In the genomic region with DNA sequence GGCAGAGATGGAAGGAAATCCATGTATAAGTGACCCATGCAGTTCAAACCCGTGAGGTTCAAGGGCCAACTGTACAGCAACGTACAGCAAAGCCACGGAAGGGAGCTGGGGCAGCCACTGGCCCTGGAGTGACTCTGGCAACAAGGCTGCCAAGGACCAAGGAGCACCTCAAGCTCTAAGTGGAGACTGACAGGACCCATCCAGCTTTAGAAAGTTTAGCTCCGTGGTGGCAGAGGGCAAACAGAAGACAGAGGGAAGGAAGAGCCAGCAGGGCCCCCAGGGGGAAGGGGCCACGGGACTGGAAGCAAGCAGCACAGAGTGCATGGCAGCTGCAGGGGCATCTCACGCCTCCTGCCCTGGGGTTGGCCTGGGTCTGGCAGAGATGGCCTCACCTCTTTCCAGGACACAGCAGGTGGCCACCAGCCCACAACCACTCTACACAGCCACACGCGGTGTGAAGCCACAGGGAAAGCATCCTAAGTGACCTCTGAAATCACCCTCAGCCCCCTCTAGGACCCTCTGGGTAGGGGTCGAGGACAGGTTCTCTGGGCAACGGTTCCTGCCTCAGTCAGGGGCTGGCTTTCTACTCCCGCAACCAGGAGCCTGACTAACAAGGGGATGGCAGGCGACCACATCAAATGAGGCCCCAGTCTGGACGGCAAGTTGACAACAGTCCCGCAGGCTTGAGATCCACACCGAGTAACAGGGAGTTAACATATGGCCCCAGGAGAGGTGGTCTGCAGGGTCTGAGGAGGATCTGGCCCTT, we compare ENCODE assay signal across 19 cellular contexts. TPM values are rescaled to one million over a fixed set of nuclear protein-coding genes. Genes with fewer than 3 reads are reported as not detected.
DNase-seq lines count a peak whose midpoint lies in the region; ATAC-seq, FAIRE-seq and TF ChIP-seq lines count a peak whose summit lies in the region.
"Had no signal": no experiment of that assay in that cellular context is flagged by ENCODE, and none has a peak within 500 bp of the region (broad histone marks: within the 10 kb centered on the region; RNA-seq: fewer than 3 reads in every experiment).

No MANE protein-coding gene starts in this region.

- peak overlapping the region; percentile 92 for H3K4me2 ChIP-seq in HepG2 (ENCODE audit: low read depth, low read length)

- H3K27me3 Mint-ChIP-seq in chondrocyte (ENCODE audit: low read depth) (no peaks in the 10 kb centered on the region), neural crest cell (ENCODE audit: low read depth) (peaks cover 8% of the 10 kb centered on the region)

- FAIRE-seq in HepG2 (lab: Jason Lieb, UNC) = no peak
- FAIRE-seq: RCC 7860 had no signal

- H3K27ac ChIP-seq in HepG2 (ENCODE audit: extremely low read length, insufficient read depth, low read length) (peak overlapping the region; percentile 48), right lobe of liver (no peak overlapping the region)
- H3K27ac ChIP-seq: transverse colon had no signal

- H3K4me3 Mint-ChIP-seq in chondrocyte (ENCODE audit: unreplicated experiment) (peak overlapping the region; percentile 53), neural crest cell (peak overlapping the region; percentile 79)
- H3K4me3 Mint-ChIP-seq: activated naive CD8-positive, alpha-beta T cell treated with anti-CD3 and anti-CD28 coated beads, Interleukin-2, amount 50 U/mL, for 24 hours had no signal

- no peak for TF ChIP-seq RAD21 in HepG2 (CRISPR knock-in tag; IDR thresholded peaks at IDR 0.05)

- H3K9me3 ChIP-seq in HepG2 (ENCODE audit: low read length) = no peaks in the 10 kb centered on the region
- H3K9me3 ChIP-seq in right lobe of liver = no peaks in the 10 kb centered on the region
- H3K9me3 ChIP-seq: transverse colon had no signal

- ATAC-seq in HepG2 (no peak), right lobe of liver (no peak)
- ATAC-seq: activated naive CD8-positive, alpha-beta T cell treated with anti-CD3 and anti-CD28 coated beads, Interleukin-2, amount 50 U/mL, for 24 hours had no signal

- no peak for DNase-seq in HepG2 (ENCODE audit: low spot score)
- DNase-seq in right lobe of liver = no peak
- DNase-seq in chondrocyte (ENCODE audit: low spot score) = peak; percentile 82
- DNase-seq in neural crest cell (ENCODE audit: low read depth, low spot score) = no peak
- no peak for DNase-seq in NCI-H2081 (lab: John Stamatoyannopoulos, UW)
- DNase-seq in COLO829 (ENCODE audit: low spot score) = no peak
- DNase-seq in GM10248 (ENCODE audit: extremely low spot score) = no peak
- DNase-seq in mucosa of gallbladder (ENCODE audit: low spot score) = no peak
- DNase-seq: activated CD4-positive, CD25-positive, alpha-beta regulatory T cell; activated CD8-positive, alpha-beta memory T cell treated with anti-CD3 and anti-CD28 coated beads, Interleukin-2, amount 50 U/mL, for 4 hours; activated naive CD8-positive, alpha-beta T cell treated with anti-CD3 and anti-CD28 coated beads, Interleukin-2, amount 50 U/mL, for 24 hours; central memory CD4-positive, alpha-beta T cell; islet precursor cell; NCI-H1930; NCI-H774; retina; stimulated activated CD4-positive, alpha-beta T cell treated with anti-CD3 and anti-CD28 coated beads, Interleukin-4, amount 100 ng/mL, for 24 hours; transverse colon had no signal

- peaks cover 13% of the 10 kb centered on the region for H3K36me3 Mint-ChIP-seq in chondrocyte (ENCODE audit: low read depth)
- H3K36me3 Mint-ChIP-seq in neural crest cell (ENCODE audit: low read depth) = peaks cover 36% of the 10 kb centered on the region

- H3K4me3 ChIP-seq in HepG2 (replicated peaks in 1 of 3; ENCODE audit: insufficient read depth in 1 of 3, low read depth in 2 of 3, low read length in 3 of 3) (peak overlapping the region in 1 of 3 experiments; percentile 72; a peak in 2 of 6 replicates), right lobe of liver (no peak overlapping the region)
- H3K4me3 ChIP-seq: transverse colon had no signal

- TF ChIP-seq EP300 in HepG2 (IDR thresholded peaks at IDR 0.05; ENCODE audit: low read depth in 2 of 2, low read length in 2 of 2) = no peak
- no peak for TF ChIP-seq EP300 in HepG2 (CRISPR knock-in tag; IDR thresholded peaks at IDR 0.05; ENCODE audit: borderline replicate concordance)

- peaks cover 48% of the 10 kb centered on the region for H4K20me1 ChIP-seq in HepG2 (ENCODE audit: insufficient read depth, low read length)

- H3K27me3 ChIP-seq in HepG2 (ENCODE audit: control insufficient read depth in 1 of 2, insufficient read depth in 2 of 2, low read length in 2 of 2) (no peaks in the 10 kb centered on the region; a peak in 1 of 5 replicates), right lobe of liver (no peaks in the 10 kb centered on the region)
- H3K27me3 ChIP-seq: transverse colon had no signal

- H3K4me1 ChIP-seq in HepG2 (ENCODE audit: insufficient read depth, low read length) (peaks cover 68% of the 10 kb centered on the region), right lobe of liver (peaks cover 0 to 16% (median 0%) of the 10 kb centered on the region in 4 donors)

- TF ChIP-seq CTCF in HepG2 (CRISPR knock-in tag; IDR thresholded peaks at IDR 0.05) = no peak
- TF ChIP-seq CTCF in right lobe of liver (IDR thresholded peaks at IDR 0.05) = no peak
- no peak for TF ChIP-seq CTCF in chondrocyte (IDR thresholded peaks at IDR 0.05)
- TF ChIP-seq CTCF in neural crest cell (conservative IDR thresholded peaks at IDR 0.05) = no peak
- no peak for TF ChIP-seq CTCF in GM10248 (IDR thresholded peaks at IDR 0.05; ENCODE audit: control extremely low read depth, extremely low read depth, low read depth, missing control alignments)

- H3K9me3 Mint-ChIP-seq in chondrocyte (ENCODE audit: low read depth) (no peaks in the 10 kb centered on the region), neural crest cell (peaks cover 3% of the 10 kb centered on the region)

- POLR2A ChIA-PET in HepG2 (lab: Yijun Ruan, JAX) = no interaction called here
- POLR2A ChIA-PET in GM10248 (lab: Yijun Ruan, JAX) = no interaction called here

- intact Hi-C loops in HepG2 (cut with micrococcal nuclease; ENCODE audit: unreplicated experiment) (no loop called here), right lobe of liver (cut with DNase I) (no loop called here)

- H3K9ac ChIP-seq in HepG2 (ENCODE audit: insufficient read depth, low read depth, low read length) = peak overlapping the region; percentile 33; the same call in 1 of the 2 replicates

- CTCF ChIA-PET in HepG2 (lab: Yijun Ruan, JAX; ENCODE audit: low intra/inter-chr PET ratio, low total read pairs) (no interaction called here), GM10248 (lab: Yijun Ruan, JAX) (no interaction called here)

- H3K79me2 ChIP-seq in HepG2 (ENCODE audit: insufficient read depth, low read length) = peaks cover 75% of the 10 kb centered on the region

- H3K27ac Mint-ChIP-seq in chondrocyte (ENCODE audit: unreplicated experiment) (peak overlapping the region; percentile 77), neural crest cell (ENCODE audit: unreplicated experiment) (peak overlapping the region; percentile 62)
- H3K27ac Mint-ChIP-seq: activated naive CD8-positive, alpha-beta T cell treated with anti-CD3 and anti-CD28 coated beads, Interleukin-2, amount 50 U/mL, for 24 hours had no signal

- in situ Hi-C loops in HepG2 (cut with HindIII; ENCODE audit: extremely low pct_ligation_motif_present, low pct_unique_long_range_greater_than_20kb) = no loop called here

- peaks cover 62% of the 10 kb centered on the region for H3K4me1 Mint-ChIP-seq in chondrocyte (ENCODE audit: low read depth)
- H3K4me1 Mint-ChIP-seq in neural crest cell = peaks cover 53% of the 10 kb centered on the region

- TF ChIP-seq POLR2A in HepG2 (IDR thresholded peaks at IDR 0.05; ENCODE audit: insufficient read depth in 1 of 2, low read depth in 2 of 2, low read length in 2 of 2) = no peak
- TF ChIP-seq POLR2A in right lobe of liver (IDR thresholded peaks at IDR 0.05) = no peak

- no TSS peak for BruUV-seq in HepG2 (replicated peaks; lab: Mats Ljungman, UMichigan)

- no peak overlapping the region for H2AFZ ChIP-seq in HepG2 (ENCODE audit: low read length)

- 81% methylated on average over 10 of the region's 15 CpGs for WGBS in HepG2 (ENCODE audit: low lambda C conversion rate)
- WGBS in right lobe of liver (ENCODE audit: insufficient coverage, low coverage, low lambda C conversion rate, missing lambda C conversion rate) = 74% methylated on average over 6 of the region's 15 CpGs

- H3K36me3 ChIP-seq in HepG2 (replicated peaks in 1 of 2; ENCODE audit: control insufficient read depth in 1 of 2, insufficient read depth in 2 of 2, low read length in 2 of 2) (peaks cover 1 to 8% of the 10 kb centered on the region in 2 experiments; a peak in 2 of 5 replicates), right lobe of liver (no peaks in the 10 kb centered on the region)
- H3K36me3 ChIP-seq: transverse colon had no signal

RNA-seq across cellular contexts. Expression of gene MIER2, which starts 3.8 kb away (rescaled TPM):
- total RNA-seq in HepG2 (2016; rRNA removed; fragmentation: Illumina TruSeq; extraction: Trizol) = 7.9 and 9.6 TPM in 2 replicates
- 11.9 and 12.6 TPM in 2 replicates for total RNA-seq in HepG2 (2016; cell fraction: cytosol; rRNA removed; fragmentation: Illumina TruSeq; extraction: Trizol; ENCODE audit: low read depth)
- 10.4 and 13.2 TPM in 2 replicates for total RNA-seq in HepG2 (2016; cell fraction: insoluble cytoplasmic fraction; rRNA removed; fragmentation: Illumina TruSeq; extraction: Trizol)
- 8.0 and 11.3 TPM in 2 replicates for total RNA-seq in HepG2 (2016; cell fraction: membrane; rRNA removed; fragmentation: Illumina TruSeq; extraction: Trizol)
- 8.0 and 17.5 TPM in 2 replicates for total RNA-seq in HepG2 (2016; cell fraction: nucleus; rRNA removed; fragmentation: Illumina TruSeq; extraction: Trizol)
- 22.9 and 25.7 TPM in 2 replicates for polyA plus RNA-seq in HepG2 (2011; rRNA removed)
- polyA plus RNA-seq in HepG2 (2011; cell fraction: cytosol; rRNA removed) = 8.3 and 13.6 TPM in 2 replicates
- polyA plus RNA-seq in HepG2 (2011; cell fraction: nucleus; rRNA removed) = 54.0 and 67.5 TPM in 2 replicates
- polyA plus RNA-seq in HepG2 (2012) = 21.3 and 21.5 TPM in 2 replicates
- polyA plus RNA-seq in HepG2 (2016; cell fraction: cytosol; fragmentation: Illumina TruSeq; extraction: Trizol; ENCODE audit: low read depth) = 1.2 and 1.7 TPM in 2 replicates
- 9.7 and 15.4 TPM in 2 replicates for polyA plus RNA-seq in HepG2 (2016; cell fraction: insoluble cytoplasmic fraction; fragmentation: Illumina TruSeq; extraction: Trizol; ENCODE audit: low read depth)
- 4.1 and 4.8 TPM in 2 replicates for polyA plus RNA-seq in HepG2 (2016; cell fraction: membrane; fragmentation: Illumina TruSeq; extraction: Trizol; ENCODE audit: low read depth)
- 29.5 and 34.6 TPM in 2 replicates for polyA plus RNA-seq in HepG2 (2016; cell fraction: nucleus; fragmentation: Illumina TruSeq; extraction: Trizol; ENCODE audit: insufficient read depth, low read depth)
- polyA minus RNA-seq in HepG2 (2011; rRNA and poly(A)+ RNA removed; ENCODE audit: low replicate concordance) = 39.4 and 61.2 TPM in 2 replicates
- 16.5 and 19.2 TPM in 2 replicates for polyA minus RNA-seq in HepG2 (2011; cell fraction: cytosol; rRNA and poly(A)+ RNA removed)
- polyA minus RNA-seq in HepG2 (2011; cell fraction: nucleus; rRNA and poly(A)+ RNA removed) = 37.2 and 38.9 TPM in 2 replicates
- total RNA-seq in right lobe of liver = 1 to 10 TPM; 3.1 to 7.3 (median 4.5) TPM
- total RNA-seq in chondrocyte = 40.2 to 44.5 TPM (median 42.4 TPM) in 3 replicates
- 43.8 and 45.8 TPM in 2 replicates for total RNA-seq in neural crest cell
- 27.9 TPM for total RNA-seq in mucosa of gallbladder

RNA-seq across cellular contexts. Expression of gene PLPP2, which starts 49.6 kb away (rescaled TPM):
- total RNA-seq in HepG2 (2016; rRNA removed; fragmentation: Illumina TruSeq; extraction: Trizol) (not detected in 2 replicates), right lobe of liver (1 to 10 TPM in 5 of 6 experiments, under 1 TPM in 1; 0.83 to 2.7 (median 1.8) TPM), chondrocyte (0.36 to 4.1 TPM (median 3.0 TPM) in 3 replicates), neural crest cell (0.89 and 1.1 TPM in 2 replicates), mucosa of gallbladder (224 TPM)
- total RNA-seq in HepG2 (2016; cell fraction: cytosol; rRNA removed; fragmentation: Illumina TruSeq; extraction: Trizol; ENCODE audit: low read depth) = not detected in 2 replicates
- total RNA-seq in HepG2 (2016; cell fraction: insoluble cytoplasmic fraction; rRNA removed; fragmentation: Illumina TruSeq; extraction: Trizol) = not detected in 2 replicates
- not detected in 2 replicates for total RNA-seq in HepG2 (2016; cell fraction: membrane; rRNA removed; fragmentation: Illumina TruSeq; extraction: Trizol)
- not detected in 2 replicates for total RNA-seq in HepG2 (2016; cell fraction: nucleus; rRNA removed; fragmentation: Illumina TruSeq; extraction: Trizol)
- not detected in 2 replicates for polyA plus RNA-seq in HepG2 (2011; rRNA removed)
- 0.07 TPM in 1 of 2 replicates, not detected in the other for polyA plus RNA-seq in HepG2 (2011; cell fraction: cytosol; rRNA removed)
- polyA plus RNA-seq in HepG2 (2011; cell fraction: nucleus; rRNA removed) = 0.19 and 0.31 TPM in 2 replicates
- polyA plus RNA-seq in HepG2 (2012) = 0.16 TPM in 1 of 2 replicates, not detected in the other
- not detected in 2 replicates for polyA plus RNA-seq in HepG2 (2016; cell fraction: cytosol; fragmentation: Illumina TruSeq; extraction: Trizol; ENCODE audit: low read depth)
- not detected in 2 replicates for polyA plus RNA-seq in HepG2 (2016; cell fraction: insoluble cytoplasmic fraction; fragmentation: Illumina TruSeq; extraction: Trizol; ENCODE audit: low read depth)
- not detected in 2 replicates for polyA plus RNA-seq in HepG2 (2016; cell fraction: membrane; fragmentation: Illumina TruSeq; extraction: Trizol; ENCODE audit: low read depth)
- polyA plus RNA-seq in HepG2 (2016; cell fraction: nucleus; fragmentation: Illumina TruSeq; extraction: Trizol; ENCODE audit: insufficient read depth, low read depth) = not detected in 2 replicates
- 78.3 TPM in 1 of 2 replicates, not detected in the other for polyA minus RNA-seq in HepG2 (2011; rRNA and poly(A)+ RNA removed; ENCODE audit: low replicate concordance)
- not detected in 2 replicates for polyA minus RNA-seq in HepG2 (2011; cell fraction: cytosol; rRNA and poly(A)+ RNA removed)
- not detected in 2 replicates for polyA minus RNA-seq in HepG2 (2011; cell fraction: nucleus; rRNA and poly(A)+ RNA removed)

Comparison
In these comparisons a context has a peak if more than half of its experiments do, and no peak if none do; other contexts are left out.
1. RNA of gene PLPP2, which starts 49.6 kb away (total RNA-seq): 224 TPM in mucosa of gallbladder (single experiment); 0.36 to 4.1 TPM in chondrocyte, 0.83 to 2.7 TPM in right lobe of liver, 0.89 to 1.1 TPM in neural crest cell and not detected in HepG2; every median in the first group is over 10 times any median in the second.